In the genomic region with DNA sequence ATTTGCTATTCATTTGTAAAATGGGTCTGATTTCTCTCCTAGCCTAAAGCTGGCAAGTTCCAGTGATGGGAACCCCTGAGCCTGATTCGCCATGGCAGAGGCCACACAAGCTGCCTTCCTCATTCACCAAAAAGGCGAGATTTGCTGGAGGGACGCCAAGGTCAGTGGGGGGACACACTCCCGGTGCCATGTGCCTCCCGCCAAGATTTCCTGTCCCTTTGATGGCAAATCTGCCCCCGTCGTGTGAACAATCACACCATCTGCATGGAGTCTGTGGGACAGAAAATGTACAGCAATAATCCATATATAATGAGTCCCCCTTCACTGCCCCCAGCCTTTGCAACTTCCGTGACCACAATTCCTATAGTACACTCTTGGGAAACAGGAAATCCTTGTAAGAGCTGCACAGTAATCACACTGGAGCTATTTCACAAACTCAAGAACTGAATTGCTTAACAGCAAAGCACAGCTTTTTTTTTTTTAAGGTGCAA, we compare ENCODE assay signal across 13 cellular contexts. TPM values are rescaled to one million over a fixed set of nuclear protein-coding genes. Genes with fewer than 3 reads are reported as not detected.
DNase-seq lines count a peak whose midpoint lies in the region; FAIRE-seq and TF ChIP-seq lines count a peak whose summit lies in the region.
"Had no signal": no experiment of that assay in that cellular context is flagged by ENCODE, and none has a peak within 500 bp of the region (broad histone marks: within the 10 kb centered on the region; RNA-seq: fewer than 3 reads in every experiment).

No MANE protein-coding gene starts in this region.

- no peak for FAIRE-seq in kidney (lab: Jason Lieb, UNC)
- FAIRE-seq: astrocyte had no signal

- no peaks in the 10 kb centered on the region for H3K9me3 Mint-ChIP-seq in nephron progenitor cell

- no peak overlapping the region for H3K27ac Mint-ChIP-seq in nephron progenitor cell
- H3K27ac Mint-ChIP-seq: activated CD8-positive, alpha-beta T cell treated with anti-CD3 and anti-CD28 coated beads, Interleukin-2, amount 10 ng/mL, durations not matched to agents 7 days and 5 days had no signal

- H3K36me3 Mint-ChIP-seq in nephron progenitor cell (ENCODE audit: low read depth): no peaks in the 10 kb centered on the region

- no peak for TF ChIP-seq CTCF in HL-60 (IDR thresholded peaks at IDR 0.05; ENCODE audit: insufficient read depth, low read length)
- no peak for TF ChIP-seq CTCF in adrenal gland (IDR thresholded peaks at IDR 0.05)
- no peak for TF ChIP-seq CTCF in kidney (IDR thresholded peaks at IDR 0.05; ENCODE audit: borderline replicate concordance, extremely low read depth, insufficient read depth)
- no peak for TF ChIP-seq CTCF in spleen (IDR thresholded peaks at IDR 0.05 in 8 of 11, conservative IDR thresholded peaks at IDR 0.05 in 3 of 11)
- TF ChIP-seq CTCF in nephron progenitor cell (IDR thresholded peaks at IDR 0.05): no peak

- H3K4me1 Mint-ChIP-seq in nephron progenitor cell: peaks cover 31% of the 10 kb centered on the region

- H3K36me3 ChIP-seq in adrenal gland (replicated peaks in 1 of 2) (no peaks in the 10 kb centered on the region), kidney (ENCODE audit: control insufficient read depth in 1 of 2, insufficient read depth in 2 of 2, low read length in 2 of 2) (no peaks in the 10 kb centered on the region), spleen (no peaks in the 10 kb centered on the region)
- H3K36me3 ChIP-seq: prostate gland, SJSA1 had no signal

- no peaks in the 10 kb centered on the region for H3K27me3 ChIP-seq in HL-60 (ENCODE audit: insufficient read depth, poor library complexity, severe bottlenecking)
- no peaks in the 10 kb centered on the region for H3K27me3 ChIP-seq in adrenal gland
- peaks cover 0 to 5% (median 0%) of the 10 kb centered on the region in 7 donors for H3K27me3 ChIP-seq in spleen (replicated peaks in 1 of 7)
- H3K27me3 ChIP-seq: SJSA1 had no signal

- WGBS in adrenal gland, 4 donors: 0 to 25% (median 22%) methylated on average over 1 to 8 of the region's 8 CpGs
- WGBS in spleen, 5 donors: 10 to 16% (median 15%) methylated on average over 1 to 8 of the region's 8 CpGs

- no peak overlapping the region for H3K4me3 Mint-ChIP-seq in nephron progenitor cell
- H3K4me3 Mint-ChIP-seq: activated CD8-positive, alpha-beta T cell treated with anti-CD3 and anti-CD28 coated beads, Interleukin-2, amount 10 ng/mL, durations not matched to agents 7 days and 5 days had no signal

- H3K9ac ChIP-seq in kidney (ENCODE audit: low read length in 2 of 2): no peak overlapping the region

- peak; percentile 58 to 84 for DNase-seq in HL-60 (ENCODE audit: low read depth in 1 of 2, low spot score in 1 of 2)
- peak; percentile 54 to 80 (median 70) for DNase-seq in adrenal gland
- peak; percentile 83 for DNase-seq in kidney
- peak; percentile 84 for DNase-seq in spleen
- no peak for DNase-seq in NCI-H2029 treated with DMSO at 0.1 percent for 48 hours (lab: John Stamatoyannopoulos, UW)
- no peak for DNase-seq in central memory CD4-positive, alpha-beta T cell
- DNase-seq in nephron progenitor cell: no peak
- DNase-seq in activated naive CD4-positive, alpha-beta T cell (lab: John Stamatoyannopoulos, UW): no peak
- DNase-seq: activated CD8-positive, alpha-beta T cell treated with anti-CD3 and anti-CD28 coated beads, Interleukin-2, amount 10 ng/mL, durations not matched to agents 7 days and 5 days; NCI-H1417 had no signal

- H3K4me1 ChIP-seq in adrenal gland (replicated peaks in 1 of 2) (peaks cover 8 to 25% of the 10 kb centered on the region in 2 donors), kidney (ENCODE audit: control insufficient read depth in 1 of 2, insufficient read depth in 1 of 2, low read depth in 1 of 2, low read length in 2 of 2) (peaks cover 0 to 5% of the 10 kb centered on the region in 2 donors), spleen (peaks cover 0 to 44% (median 18%) of the 10 kb centered on the region in 6 donors)
- H3K4me1 ChIP-seq: prostate gland had no signal

- intact Hi-C loops in adrenal gland (cut with DNase I): no loop called here
- intact Hi-C loops in kidney (cut with DNase I): no loop called here
- intact Hi-C loops in spleen (cut with DNase I; ENCODE audit: low total_unique reads): no loop called here

- H3K4me3 ChIP-seq in HL-60 (replicated peaks; ENCODE audit: insufficient read depth, low read length) (no peak overlapping the region), adrenal gland (peak overlapping the region in 1 of 4 donors; percentile 4), kidney (ENCODE audit: low read length in 2 of 2) (peak overlapping the region in 1 of 2 donors; percentile 3), spleen (peak overlapping the region in 1 of 8 donors; percentile 48)
- H3K4me3 ChIP-seq: prostate gland, SJSA1 had no signal

- H3K27ac ChIP-seq in HL-60 (replicated peaks): peak overlapping the region; percentile 39
- peak overlapping the region in 3 of 5 donors; percentile 10 to 75 (median 41) for H3K27ac ChIP-seq in adrenal gland
- H3K27ac ChIP-seq in kidney (ENCODE audit: low read depth in 2 of 2, low read length in 2 of 2): peak overlapping the region in 1 of 2 donors; percentile 57
- peak overlapping the region in 7 of 8 donors; percentile 49 to 92 (median 78) for H3K27ac ChIP-seq in spleen
- H3K27ac ChIP-seq: prostate gland, SJSA1 had no signal

- TF ChIP-seq POLR2A in adrenal gland (IDR thresholded peaks at IDR 0.05): no peak
- no peak for TF ChIP-seq POLR2A in spleen (IDR thresholded peaks at IDR 0.05)

- peaks cover 12% of the 10 kb centered on the region for H3K27me3 Mint-ChIP-seq in nephron progenitor cell (ENCODE audit: low read depth, poor library complexity)

- H3K9me3 ChIP-seq in adrenal gland (replicated peaks in 1 of 3): no peaks in the 10 kb centered on the region
- H3K9me3 ChIP-seq in kidney (ENCODE audit: control insufficient read depth in 1 of 2, low read length in 2 of 2): no peaks in the 10 kb centered on the region
- H3K9me3 ChIP-seq in spleen: no peaks in the 10 kb centered on the region
- H3K9me3 ChIP-seq: prostate gland, SJSA1 had no signal

RNA-seq across cellular contexts. Expression of a gene that starts 15.7 kb away (rescaled TPM):
- total RNA-seq in adrenal gland (100 to 1,000 TPM in 2 of 8 donors, 10 to 100 TPM in 6; 72.6 to 154 (median 92.7) TPM), kidney (88.6 TPM), spleen (100 to 1,000 TPM; 110 to 193 (median 164) TPM)
- polyA plus RNA-seq in adrenal gland (100 to 1,000 TPM in 1 of 3 donors, 10 to 100 TPM in 2; 17.1 to 114 (median 27.6) TPM), kidney (ENCODE audit: insufficient read depth, low read depth, low replicate concordance) (23.7 TPM), spleen (10 to 100 TPM in 1 of 3 donors, 1 to 10 TPM in 2; 6.9 to 13.2 (median 7.4) TPM)

Comparison
In these comparisons a context has a peak if more than half of its experiments do, and no peak if none do; other contexts are left out.
1. DNase-seq: peak in HL-60 (2 of 2), adrenal gland (7 of 7), kidney (single experiment) and spleen (single experiment); none in NCI-H2029 treated with DMSO at 0.1 percent for 48 hours (single experiment), central memory CD4-positive, alpha-beta T cell (single experiment), nephron progenitor cell (single experiment) and activated naive CD4-positive, alpha-beta T cell (0 of 4).